Comparison of ENCODE assay signal across 20 cellular contexts in genomic region chr14:96824283-96824682, GRCh38. TPM values are rescaled to one million over a fixed set of nuclear protein-coding genes. Genes with fewer than 3 reads are reported as not detected.
DNase-seq lines count a peak whose midpoint lies in the region; ATAC-seq and TF ChIP-seq lines count a peak whose summit lies in the region.
"Had no signal": no experiment of that assay in that cellular context is flagged by ENCODE, and none has a peak within 500 bp of the region (broad histone marks: within the 10 kb centered on the region; RNA-seq: fewer than 3 reads in every experiment).

No MANE protein-coding gene starts in this region.

- ATAC-seq in naive thymus-derived CD8-positive, alpha-beta T cell, result no peak
- ATAC-seq in GM18505 (IDR thresholded peaks at IDR 0.05; ENCODE audit: unreplicated experiment), result no peak
- ATAC-seq: gastroesophageal sphincter had no signal

- H3K36me3 Mint-ChIP-seq in naive thymus-derived CD8-positive, alpha-beta T cell, result peaks cover 4 to 27% (median 9%) of the 10 kb centered on the region in 3 donors

- in situ Hi-C loops in astrocyte of the spinal cord (cut with HindIII; ENCODE audit: low sequenced_read_pairs), result no loop called here

- no peak overlapping the region for H3K27ac Mint-ChIP-seq in naive thymus-derived CD8-positive, alpha-beta T cell
- H3K27ac Mint-ChIP-seq: activated CD4-positive, alpha-beta T cell treated with anti-CD3 and anti-CD28 coated beads, Interleukin-2, amount 10 ng/mL, durations not matched to agents 7 days and 5 days; activated T-cell treated with anti-CD3 and anti-CD28 coated beads, Interleukin-2, amount 50 U/mL, for 24 hours had no signal

- peaks cover 2 to 16% (median 8%) of the 10 kb centered on the region in 9 donors for H3K9me3 Mint-ChIP-seq in naive thymus-derived CD8-positive, alpha-beta T cell

- POLR2A ChIA-PET in naive thymus-derived CD8-positive, alpha-beta T cell (lab: Charles Lee), result no interaction called here

- no peak overlapping the region for H3K4me3 Mint-ChIP-seq in naive thymus-derived CD8-positive, alpha-beta T cell
- H3K4me3 Mint-ChIP-seq: activated CD4-positive, alpha-beta T cell treated with anti-CD3 and anti-CD28 coated beads, Interleukin-2, amount 10 ng/mL, durations not matched to agents 7 days and 5 days; activated T-cell treated with anti-CD3 and anti-CD28 coated beads, Interleukin-2, amount 50 U/mL, for 24 hours had no signal

- no peak overlapping the region for H3K4me3 ChIP-seq in AG09309 (ENCODE audit: control insufficient read depth, low read depth, low read length)
- H3K4me3 ChIP-seq in astrocyte of the spinal cord (ENCODE audit: low read depth, low read length), result no peak overlapping the region
- H3K4me3 ChIP-seq: adrenal gland, gastroesophageal sphincter, HAP-1, sigmoid colon had no signal

- DNase-seq in AG09309 (ENCODE audit: low read depth) (peak; percentile 10), HPDE6-E6E7 (ENCODE audit: extremely low spot score) (peak; percentile 35), astrocyte of the spinal cord (ENCODE audit: low read depth, low spot score) (peak; percentile 50), foreskin melanocyte (peak; percentile 37), GM19238 (ENCODE audit: insufficient read length, low spot score) (no peak), NCI-H2171 (lab: John Stamatoyannopoulos, UW) (no peak)
- DNase-seq in naive thymus-derived CD8-positive, alpha-beta T cell, result no peak
- DNase-seq: activated CD4-positive, alpha-beta T cell treated with anti-CD3 and anti-CD28 coated beads, Interleukin-2, amount 10 ng/mL, durations not matched to agents 7 days and 5 days; activated T-cell treated with anti-CD3 and anti-CD28 coated beads, Interleukin-2, amount 50 U/mL, for 24 hours; BE2C; DMS153; NCI-H2081; Right ventricle myocardium superior; sigmoid colon; stimulated activated naive CD4-positive, alpha-beta T cell treated with Interleukin-2 at 50 U/mL for 16 hours; T-helper 9 cell had no signal

- H3K27me3 Mint-ChIP-seq in naive thymus-derived CD8-positive, alpha-beta T cell, result no peaks in the 10 kb centered on the region
- H3K27me3 Mint-ChIP-seq: activated CD4-positive, alpha-beta T cell treated with anti-CD3 and anti-CD28 coated beads, Interleukin-2, amount 10 ng/mL, durations not matched to agents 7 days and 5 days; activated T-cell treated with anti-CD3 and anti-CD28 coated beads, Interleukin-2, amount 50 U/mL, for 24 hours had no signal

- H3K4me1 Mint-ChIP-seq in naive thymus-derived CD8-positive, alpha-beta T cell, result peaks cover 26 to 37% (median 30%) of the 10 kb centered on the region in 4 donors

- TF ChIP-seq POLR2A in GM18505 (IDR thresholded peaks at IDR 0.05; ENCODE audit: borderline replicate concordance, extremely low read depth, insufficient read depth, insufficient read length), result no peak

- no peak for TF ChIP-seq CTCF in AG09309 (IDR thresholded peaks at IDR 0.05; ENCODE audit: control insufficient read depth, insufficient read depth, low read depth, low read length, missing control alignments)
- TF ChIP-seq CTCF in astrocyte of the spinal cord (IDR thresholded peaks at IDR 0.05; ENCODE audit: low read depth, low read length), result no peak

RNA-seq across cellular contexts. Expression of gene VRK1, which starts 27.1 kb away (rescaled TPM):
- 10 to 100 TPM; 37.3 to 41.1 TPM for total RNA-seq in naive thymus-derived CD8-positive, alpha-beta T cell
- 10 to 100 TPM; 36.3 to 41.4 (median 39.4) TPM for polyA plus RNA-seq in naive thymus-derived CD8-positive, alpha-beta T cell

Comparison
In these comparisons a context has a peak if more than half of its experiments do, and no peak if none do; other contexts are left out.
1. DNase-seq: peak in AG09309 (single experiment), HPDE6-E6E7 (single experiment), astrocyte of the spinal cord (single experiment) and foreskin melanocyte (single experiment); none in naive thymus-derived CD8-positive, alpha-beta T cell (0 of 10), GM19238 (single experiment) and NCI-H2171 (single experiment).